8 cellular contexts compared by ENCODE assay signal in genomic region chr2:187547353-187547979, GRCh38. TPM values are rescaled to one million over a fixed set of nuclear protein-coding genes. Genes with fewer than 3 reads are reported as not detected.
DNase-seq lines count a peak whose midpoint lies in the region; ATAC-seq, FAIRE-seq and TF ChIP-seq lines count a peak whose summit lies in the region.

No MANE protein-coding gene starts in this region.

- no peak overlapping the region for H3K4me2 ChIP-seq in MM.1S (ENCODE audit: low read depth, low read length)

- TF ChIP-seq CTCF in foreskin fibroblast (IDR thresholded peaks at IDR 0.05; ENCODE audit: low read depth, low read length) (no peak), MM.1S (IDR thresholded peaks at IDR 0.05; ENCODE audit: low read length) (no peak)
- no peak for TF ChIP-seq CTCF in CD8-positive, alpha-beta T cell (IDR thresholded peaks at IDR 0.05)

- H3K9me3 ChIP-seq in small intestine (ENCODE audit: control insufficient read depth, low read depth) (no peaks in the 10 kb centered on the region), MM.1S (replicated peaks; ENCODE audit: insufficient read depth, low read length) (no peaks in the 10 kb centered on the region)
- no peaks in the 10 kb centered on the region for H3K9me3 ChIP-seq in CD8-positive, alpha-beta T cell (ENCODE audit: low read length)

- no peak overlapping the region for H3K27ac Mint-ChIP-seq in CD8-positive, alpha-beta T cell

- H3K4me1 Mint-ChIP-seq in CD8-positive, alpha-beta T cell (ENCODE audit: low read depth) = no peaks in the 10 kb centered on the region

- intact Hi-C loops in CD8-positive, alpha-beta T cell (cut with DNase I, micrococcal nuclease) = no loop called here

- H3K4me3 ChIP-seq in foreskin fibroblast (ENCODE audit: low read depth in 1 of 2, low read length in 2 of 2) = no peak overlapping the region
- H3K4me3 ChIP-seq in small intestine (ENCODE audit: low read depth in 1 of 2, low read length in 2 of 2) = no peak overlapping the region
- no peak overlapping the region for H3K4me3 ChIP-seq in MM.1S (ENCODE audit: low read length)
- no peak overlapping the region for H3K4me3 ChIP-seq in CD8-positive, alpha-beta T cell (ENCODE audit: low read depth, low read length)

- H3K79me2 ChIP-seq in MM.1S (ENCODE audit: low read length) = no peaks in the 10 kb centered on the region

- WGBS in small intestine, 3 donors = 15 to 26% (median 16%) methylated on average over 2 of the region's 2 CpGs

- H3K27ac ChIP-seq in small intestine (ENCODE audit: low read depth in 1 of 2, low read length in 1 of 2) = no peak overlapping the region
- no peak overlapping the region for H3K27ac ChIP-seq in MM.1S (ENCODE audit: low read length)
- no peak overlapping the region for H3K27ac ChIP-seq in CD8-positive, alpha-beta T cell (ENCODE audit: low read depth, low read length)

- ATAC-seq in GM18868 (IDR thresholded peaks at IDR 0.05; ENCODE audit: unreplicated experiment) = peak; percentile 46
- peak; percentile 89 for ATAC-seq in SK-N-SH treated with all-trans-retinoic acid at 6 μM for 48 hours
- ATAC-seq in GM21515 (IDR thresholded peaks at IDR 0.05; ENCODE audit: unreplicated experiment) = no peak
- ATAC-seq in CD8-positive, alpha-beta T cell = no peak

- H3K4me3 Mint-ChIP-seq in CD8-positive, alpha-beta T cell = no peak overlapping the region

- H3K9me2 ChIP-seq in MM.1S (replicated peaks; ENCODE audit: insufficient read depth, low read length) = no peaks in the 10 kb centered on the region

- POLR2A ChIA-PET in CD8-positive, alpha-beta T cell (lab: Charles Lee) = no interaction called here

- H3K36me3 ChIP-seq in small intestine (ENCODE audit: control insufficient read depth in 2 of 2, insufficient read depth in 2 of 2, low read length in 2 of 2) (no peaks in the 10 kb centered on the region), MM.1S (replicated peaks; ENCODE audit: insufficient read depth, low read length) (no peaks in the 10 kb centered on the region)
- H3K36me3 ChIP-seq in CD8-positive, alpha-beta T cell (ENCODE audit: insufficient read depth, low read length) = no peaks in the 10 kb centered on the region

- no peak overlapping the region for H2AFZ ChIP-seq in MM.1S (ENCODE audit: low read length)

- no peak overlapping the region for H3K9ac ChIP-seq in MM.1S (ENCODE audit: low read length)

- H3K36me3 Mint-ChIP-seq in CD8-positive, alpha-beta T cell = no peaks in the 10 kb centered on the region

- DNase-seq in foreskin fibroblast = peak; percentile 95 to 96
- DNase-seq in small intestine = peak; percentile 44
- no peak for DNase-seq in MM.1S
- no peak for DNase-seq in CD8-positive, alpha-beta T cell
- no peak for DNase-seq in central memory CD4-positive, alpha-beta T cell

- no peaks in the 10 kb centered on the region for H3K27me3 Mint-ChIP-seq in CD8-positive, alpha-beta T cell (ENCODE audit: low read depth)

- CTCF ChIA-PET in CD8-positive, alpha-beta T cell (lab: Charles Lee) = interaction anchor here (0.5 kb wide), 1 partner anchor 96 kb away, joined by 3 read pairs; no protein-coding TSS in a partner anchor

- no peaks in the 10 kb centered on the region for H3K27me3 ChIP-seq in small intestine (ENCODE audit: control insufficient read depth in 2 of 2, insufficient read depth in 2 of 2, low read length in 2 of 2)
- no peaks in the 10 kb centered on the region for H3K27me3 ChIP-seq in MM.1S (replicated peaks; ENCODE audit: insufficient read depth, low read length)
- H3K27me3 ChIP-seq in CD8-positive, alpha-beta T cell (ENCODE audit: insufficient read depth, low read length) = no peaks in the 10 kb centered on the region

- no peaks in the 10 kb centered on the region for H4K20me1 ChIP-seq in MM.1S (ENCODE audit: insufficient read depth, low read length)

- peak; percentile 41 for FAIRE-seq in small intestine (lab: Jason Lieb, UNC)

- no peaks in the 10 kb centered on the region for H3F3A ChIP-seq in MM.1S (ENCODE audit: insufficient read depth, low read length)

- no peaks in the 10 kb centered on the region for H3K9me3 Mint-ChIP-seq in CD8-positive, alpha-beta T cell

- peaks cover 3 to 5% of the 10 kb centered on the region in 2 donors for H3K4me1 ChIP-seq in small intestine (ENCODE audit: control insufficient read depth in 2 of 2, insufficient read depth in 1 of 2, low read depth in 1 of 2, low read length in 1 of 2)
- no peaks in the 10 kb centered on the region for H3K4me1 ChIP-seq in MM.1S (ENCODE audit: low read length)
- H3K4me1 ChIP-seq in CD8-positive, alpha-beta T cell (ENCODE audit: insufficient read depth, low read length) = no peaks in the 10 kb centered on the region

TF ChIP-seq in SK-N-SH treated with all-trans-retinoic acid at 6 μM for 48 hours, 23 proteins besides CTCF, POLR2A, EP300 and RAD21:
- TF ChIP-seq ISL1 (CRISPR knock-in tag; IDR thresholded peaks at IDR 0.05) = peak; percentile 12; the same call in 1 of the 2 replicates
- TF ChIP-seq OSR1 (CRISPR knock-in tag; IDR thresholded peaks at IDR 0.05) = no peak
- peak; percentile 33; the same call in 1 of the 2 replicates for TF ChIP-seq TOX (CRISPR knock-in tag; IDR thresholded peaks at IDR 0.05; ENCODE audit: borderline replicate concordance)

RNA-seq across cellular contexts. Expression of gene TFPI, which starts 6.8 kb away (rescaled TPM):
- polyA plus RNA-seq in small intestine = 10 to 100 TPM; 36.2 to 56.4 (median 41.9) TPM
- not detected for total RNA-seq in CD8-positive, alpha-beta T cell

Comparison
In these comparisons a context has a peak if more than half of its experiments do, and no peak if none do; other contexts are left out.
1. ATAC-seq: peak in GM18868 (single experiment) and SK-N-SH treated with all-trans-retinoic acid at 6 μM for 48 hours (single experiment); none in GM21515 (single experiment) and CD8-positive, alpha-beta T cell (single experiment).
2. DNase-seq: peak in foreskin fibroblast (2 of 2) and small intestine (single experiment); none in MM.1S (single experiment), CD8-positive, alpha-beta T cell (0 of 7) and central memory CD4-positive, alpha-beta T cell (single experiment).